ENCODE assay signal across 8 cellular contexts in genomic region chr15:52018244-52018643, GRCh38. TPM values are rescaled to one million over a fixed set of nuclear protein-coding genes. Genes with fewer than 3 reads are reported as not detected.
A peak's percentile ranks its signal among the peaks of the same experiment; 100 is the strongest.
DNase-seq lines count a peak whose midpoint lies in the region; ATAC-seq and TF ChIP-seq lines count a peak whose summit lies in the region.

No MANE protein-coding gene starts in this region.

- no peaks in the 10 kb centered on the region for H3K9me2 ChIP-seq in OCI-LY1 (ENCODE audit: low read depth, low read length)

- peaks cover 12% of the 10 kb centered on the region; the same call in 1 of the 2 replicates for H3K4me1 ChIP-seq in Caco-2
- peaks cover 33% of the 10 kb centered on the region for H3K4me1 ChIP-seq in OCI-LY1 (ENCODE audit: insufficient read depth, low read length, severe bottlenecking)
- peaks cover 8% of the 10 kb centered on the region for H3K4me1 ChIP-seq in effector memory CD4-positive, alpha-beta T cell (ENCODE audit: control insufficient read depth, insufficient read depth, low read length, poor library complexity, severe bottlenecking)
- H3K4me1 ChIP-seq in neuronal stem cell (ENCODE audit: control insufficient read depth in 2 of 2, insufficient read depth in 1 of 2, low read depth in 1 of 2, low read length in 2 of 2): peaks cover 3 to 12% of the 10 kb centered on the region in 2 donors

- H2BK120ac ChIP-seq in neuronal stem cell (ENCODE audit: low read depth, low read length): no peak overlapping the region

- H3K4me1 Mint-ChIP-seq in Caco-2 (ENCODE audit: low read depth, unreplicated experiment): peaks cover 16% of the 10 kb centered on the region

- no peaks in the 10 kb centered on the region for H4K20me1 ChIP-seq in OCI-LY1 (ENCODE audit: insufficient read depth, low read length)

- no peaks in the 10 kb centered on the region for H3F3A ChIP-seq in OCI-LY1 (ENCODE audit: insufficient read depth, low read length)

- no peak overlapping the region for H3K14ac ChIP-seq in neuronal stem cell (ENCODE audit: low read length)

- H3K27ac ChIP-seq in OCI-LY1 (ENCODE audit: low read depth, low read length, poor library complexity, severe bottlenecking): no peak overlapping the region
- H3K27ac ChIP-seq in effector memory CD4-positive, alpha-beta T cell (ENCODE audit: insufficient read depth, low read length, poor library complexity, severe bottlenecking): no peak overlapping the region
- no peak overlapping the region for H3K27ac ChIP-seq in neuronal stem cell (replicated peaks; ENCODE audit: low read length)

- no peak overlapping the region for H3K4ac ChIP-seq in neuronal stem cell (ENCODE audit: low read length)

- no peak overlapping the region for H4K91ac ChIP-seq in neuronal stem cell (ENCODE audit: low read depth, low read length, poor library complexity)

- H3K4me3 ChIP-seq in Caco-2 (ENCODE audit: low read depth, low read length) (peak overlapping the region; percentile 69), OCI-LY1 (ENCODE audit: low read depth, low read length, poor library complexity, severe bottlenecking) (peak overlapping the region; percentile 78), neuronal stem cell (ENCODE audit: low read length in 2 of 2) (peak overlapping the region in 1 of 2 donors; percentile 58)
- H3K4me3 ChIP-seq in effector memory CD4-positive, alpha-beta T cell (ENCODE audit: insufficient read depth, low read depth, low read length, poor library complexity, severe bottlenecking): peak overlapping the region; percentile 30

- DNase-seq in Caco-2 (no peak), neuronal stem cell (ENCODE audit: low spot score) (no peak), NCI-H82 treated with DMSO at 0.1 percent for 48 hours (lab: John Stamatoyannopoulos, UW; ENCODE audit: unreplicated experiment) (no peak), NCI-H1436 treated with DMSO at 0.1 percent for 48 hours (lab: John Stamatoyannopoulos, UW) (no peak)
- no peak for DNase-seq in effector memory CD4-positive, alpha-beta T cell
- DNase-seq in stimulated activated CD4-positive, alpha-beta T cell treated with anti-CD3 and anti-CD28 coated beads, Interleukin-12 subunit alpha, Interleukin-12 subunit beta, amount 100 ng/mL, for 4 hours: no peak

- peak overlapping the region; percentile 90 for H3K4me3 Mint-ChIP-seq in Caco-2 (ENCODE audit: unreplicated experiment)

- H3K18ac ChIP-seq in neuronal stem cell (ENCODE audit: low read length): no peak overlapping the region

- H3K27ac Mint-ChIP-seq in Caco-2 (ENCODE audit: unreplicated experiment): peak overlapping the region; percentile 96

- peak overlapping the region; percentile 61; the same call in 1 of the 2 replicates for H3K9ac ChIP-seq in OCI-LY1 (ENCODE audit: low read length)
- H3K9ac ChIP-seq in neuronal stem cell (ENCODE audit: low read depth, low read length, poor library complexity): no peak overlapping the region

- H2AK5ac ChIP-seq in neuronal stem cell (ENCODE audit: low read depth, low read length): peak overlapping the region; percentile 72

- H3K36me3 ChIP-seq in Caco-2 (ENCODE audit: control insufficient read depth, insufficient read depth, low read length): no peaks in the 10 kb centered on the region
- H3K36me3 ChIP-seq in OCI-LY1 (ENCODE audit: insufficient read depth, low read length): no peaks in the 10 kb centered on the region
- no peaks in the 10 kb centered on the region for H3K36me3 ChIP-seq in effector memory CD4-positive, alpha-beta T cell (ENCODE audit: control insufficient read depth, insufficient read depth, low read length)
- H3K36me3 ChIP-seq in neuronal stem cell (replicated peaks in 1 of 2; ENCODE audit: control insufficient read depth in 2 of 2, insufficient read depth in 2 of 2, low read length in 2 of 2): no peaks in the 10 kb centered on the region

- no peak overlapping the region for H2BK12ac ChIP-seq in neuronal stem cell (ENCODE audit: low read length)

- no CpG with 5 or more reads among the region's 7 CpGs for WGBS in neuronal stem cell (ENCODE audit: extremely low coverage in 2 of 2, insufficient read length in 2 of 2, insufficient replicate concordance in 1 of 2), 2 donors

- H4K8ac ChIP-seq in neuronal stem cell (ENCODE audit: low read depth, low read length): no peak overlapping the region

- H2AFZ ChIP-seq in OCI-LY1 (ENCODE audit: low read length) (no peak overlapping the region), neuronal stem cell (ENCODE audit: low read length) (peak overlapping the region; percentile 89)

- no peak for ATAC-seq in HG02970 (IDR thresholded peaks at IDR 0.05; ENCODE audit: low FRiP score, unreplicated experiment)

- peaks cover 22% of the 10 kb centered on the region for H3K36me3 Mint-ChIP-seq in Caco-2 (ENCODE audit: insufficient read depth, unreplicated experiment)

- H2BK15ac ChIP-seq in neuronal stem cell (ENCODE audit: low read length): no peak overlapping the region

- intact Hi-C loops in Caco-2 (cut with micrococcal nuclease; ENCODE audit: unreplicated experiment): loop anchor here (2.0 to 5.0 kb wide), 2 partner anchors 46 to 53 kb away; partner anchors contain the start of gene LEO1

- BruUV-seq in Caco-2 (replicated peaks; lab: Mats Ljungman, UMichigan): TSS peak; percentile 79

- no peak overlapping the region for H2BK5ac ChIP-seq in neuronal stem cell (ENCODE audit: low read length)

- H3K23ac ChIP-seq in neuronal stem cell (ENCODE audit: low read depth, low read length, poor library complexity): no peak overlapping the region

- TF ChIP-seq CTCF in Caco-2 (IDR thresholded peaks at IDR 0.05; ENCODE audit: insufficient read depth in 1 of 2, low read depth in 1 of 2, low read length in 1 of 2, severe bottlenecking in 1 of 2, unreplicated experiment in 1 of 2) (no peak), OCI-LY1 (IDR thresholded peaks at IDR 0.05; ENCODE audit: low read length) (no peak)

- H3K79me1 ChIP-seq in neuronal stem cell (ENCODE audit: low read depth, low read length): no peaks in the 10 kb centered on the region

- H3K9me3 Mint-ChIP-seq in Caco-2 (ENCODE audit: unreplicated experiment): no peaks in the 10 kb centered on the region

- CTCF ChIA-PET in Caco-2 (lab: Charles Lee): no interaction called here

- no peaks in the 10 kb centered on the region for H3K27me3 ChIP-seq in Caco-2 (replicated peaks; ENCODE audit: control insufficient read depth, insufficient read depth, low read length)
- no peaks in the 10 kb centered on the region for H3K27me3 ChIP-seq in OCI-LY1 (ENCODE audit: insufficient read depth, low read length)
- H3K27me3 ChIP-seq in effector memory CD4-positive, alpha-beta T cell (replicated peaks; ENCODE audit: control insufficient read depth, insufficient read depth, low read length, poor library complexity, severe bottlenecking): no peaks in the 10 kb centered on the region
- H3K27me3 ChIP-seq in neuronal stem cell (ENCODE audit: control insufficient read depth in 3 of 3, insufficient read depth in 3 of 3, low read depth in 1 of 3, low read length in 3 of 3): no peaks in the 10 kb centered on the region

- no peaks in the 10 kb centered on the region for H3K9me3 ChIP-seq in Caco-2
- no peaks in the 10 kb centered on the region for H3K9me3 ChIP-seq in OCI-LY1 (ENCODE audit: low read length)
- H3K9me3 ChIP-seq in effector memory CD4-positive, alpha-beta T cell (ENCODE audit: control insufficient read depth, low read length): no peaks in the 10 kb centered on the region
- H3K9me3 ChIP-seq in neuronal stem cell (replicated peaks in 1 of 2; ENCODE audit: control insufficient read depth in 2 of 2, insufficient read depth in 1 of 2, low read depth in 1 of 2, low read length in 2 of 2): no peaks in the 10 kb centered on the region

- peaks cover 31% of the 10 kb centered on the region for H3K79me2 ChIP-seq in OCI-LY1 (ENCODE audit: insufficient read depth, low read length)

- H3K27me3 Mint-ChIP-seq in Caco-2 (ENCODE audit: insufficient read depth, unreplicated experiment): no peaks in the 10 kb centered on the region

- POLR2A ChIA-PET in Caco-2 (lab: Charles Lee): no interaction called here

- H3K4me2 ChIP-seq in OCI-LY1 (ENCODE audit: low read length) (peak overlapping the region; percentile 66), neuronal stem cell (ENCODE audit: insufficient read depth, low read length, poor library complexity, severe bottlenecking) (no peak overlapping the region)

RNA-seq across cellular contexts. Expression of gene MAPK6, which starts 0.8 kb away (rescaled TPM):
- total RNA-seq in Caco-2 (2022): 68.2 and 69.8 TPM in 2 replicates
- polyA plus RNA-seq in neuronal stem cell (2013, experiment 1 of 2): 55.3 TPM
- 55.3 TPM for polyA plus RNA-seq in neuronal stem cell (2013, experiment 2 of 2)

RNA-seq across cellular contexts. Expression of gene LEO1, which starts 46.7 kb away (rescaled TPM):
- total RNA-seq in Caco-2 (2022): 30.7 and 32.2 TPM in 2 replicates
- polyA plus RNA-seq in neuronal stem cell (2013, experiment 1 of 2): 23.2 TPM
- 22.6 TPM for polyA plus RNA-seq in neuronal stem cell (2013, experiment 2 of 2)
